In the genomic region with DNA sequence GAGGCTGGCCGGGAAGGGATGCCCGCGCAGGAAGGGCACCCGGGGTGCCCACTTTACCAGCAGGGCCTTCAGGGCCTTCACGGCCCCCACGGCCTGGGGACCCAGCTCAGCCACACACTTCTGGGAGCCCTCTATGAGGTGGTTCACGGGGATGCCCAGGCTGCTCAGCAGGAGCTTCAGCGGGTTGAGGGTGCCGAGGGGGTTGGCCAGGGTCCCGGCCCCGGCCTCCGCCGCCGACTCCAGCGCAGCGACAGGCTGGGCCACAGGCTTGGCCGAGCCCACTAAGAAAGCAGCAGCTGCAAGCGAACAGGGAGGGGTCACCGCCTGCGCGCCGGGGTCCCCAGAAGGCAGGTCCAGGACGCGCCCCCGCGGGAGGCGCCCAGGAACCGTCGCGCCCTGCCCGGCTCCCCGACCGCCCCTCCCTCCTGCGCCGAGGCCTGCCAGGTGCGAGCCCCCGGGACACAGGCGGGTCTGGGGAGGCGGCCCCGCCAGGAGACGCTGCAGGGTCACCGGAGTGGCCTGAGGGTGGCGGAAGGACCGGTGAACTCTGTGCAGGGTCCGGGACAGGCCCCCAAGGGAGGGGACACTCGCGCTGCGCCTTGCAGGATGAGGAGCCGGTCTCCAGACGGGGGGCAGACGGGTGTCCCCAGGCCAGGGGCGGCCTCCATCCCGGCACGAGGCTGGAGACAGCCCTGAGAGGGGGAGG, we compare ENCODE assay signal across 11 cellular contexts.
A peak's percentile ranks its signal among the peaks of the same experiment; 100 is the strongest.
DNase-seq lines count a peak whose midpoint lies in the region; ATAC-seq and TF ChIP-seq lines count a peak whose summit lies in the region.
"Had no signal": no experiment of that assay in that cellular context is flagged by ENCODE, and none has a peak within 500 bp of the region (broad histone marks: within the 10 kb centered on the region; RNA-seq: fewer than 3 reads in every experiment).

No MANE protein-coding gene starts in this region.

- peak overlapping the region; percentile 47; the same call in 1 of the 2 replicates for H3K9ac ChIP-seq in ES-I3 (ENCODE audit: low read depth, low read length)
- no peak overlapping the region for H3K9ac ChIP-seq in Loucy (ENCODE audit: low read depth, low read length, poor library complexity, severe bottlenecking)

- DNase-seq in retina: peak; percentile 69
- no peak for DNase-seq in NCI-H1092 treated with DMSO at 0.1 percent for 48 hours (lab: John Stamatoyannopoulos, UW)
- DNase-seq: NCI-H187; stimulated activated CD4-positive, alpha-beta T cell treated with anti-CD3 and anti-CD28 coated beads, Interleukin-4, amount 100 ng/mL, for 1 hour had no signal

- no peaks in the 10 kb centered on the region for H3K79me2 ChIP-seq in Loucy (ENCODE audit: insufficient read depth, low read length)

- no peak overlapping the region for H3K4me2 ChIP-seq in Loucy (ENCODE audit: low read depth, low read length, poor library complexity, severe bottlenecking)

- no peaks in the 10 kb centered on the region for H3K36me3 ChIP-seq in ES-I3 (ENCODE audit: insufficient read depth, low read length)
- no peaks in the 10 kb centered on the region for H3K36me3 ChIP-seq in Loucy (ENCODE audit: insufficient read depth, low read length)
- H3K36me3 ChIP-seq: HAP-1 had no signal

- H4K20me1 ChIP-seq in Loucy (ENCODE audit: insufficient read depth, low read length, poor library complexity, severe bottlenecking): no peaks in the 10 kb centered on the region

- no peaks in the 10 kb centered on the region for H3K9me2 ChIP-seq in Loucy (replicated peaks; ENCODE audit: low read depth, low read length)

- H3K9me3 ChIP-seq in ES-I3 (ENCODE audit: control insufficient read depth, insufficient read depth, low read length) (no peaks in the 10 kb centered on the region), Loucy (ENCODE audit: insufficient read depth, low read depth, low read length) (no peaks in the 10 kb centered on the region)
- H3K9me3 ChIP-seq: HAP-1 had no signal

- no peaks in the 10 kb centered on the region for H3F3A ChIP-seq in Loucy (ENCODE audit: low read depth)

- H3K4me1 ChIP-seq in ES-I3 (ENCODE audit: insufficient read depth, low read length) (no peaks in the 10 kb centered on the region), Loucy (ENCODE audit: insufficient read depth, low read length, poor library complexity, severe bottlenecking) (no peaks in the 10 kb centered on the region)
- H3K4me1 ChIP-seq: HAP-1 had no signal

- H3K27me3 ChIP-seq in Loucy (ENCODE audit: insufficient read depth, low read length, poor library complexity, severe bottlenecking): no peaks in the 10 kb centered on the region

- no peak for TF ChIP-seq CTCF in Loucy (conservative IDR thresholded peaks at IDR 0.05; ENCODE audit: low read length)

- peak overlapping the region; percentile 17 for H3K4me3 ChIP-seq in Loucy (ENCODE audit: low read length, poor library complexity, severe bottlenecking)
- H3K4me3 ChIP-seq in iPS-11a (ENCODE audit: low read depth, low read length): peak overlapping the region; percentile 8
- H3K4me3 ChIP-seq: HAP-1 had no signal

- ATAC-seq in HG03045 (IDR thresholded peaks at IDR 0.05; ENCODE audit: unreplicated experiment) (no peak), GM18517 (IDR thresholded peaks at IDR 0.05; ENCODE audit: unreplicated experiment) (no peak), HG03159 (IDR thresholded peaks at IDR 0.05; ENCODE audit: unreplicated experiment) (no peak)

- H2AFZ ChIP-seq in Loucy (ENCODE audit: low read length): no peak overlapping the region
